ENCODE assay signal across 24 cellular contexts in genomic region chr9:77810637-77811119, GRCh38.
"Had no signal": no experiment of that assay in that cellular context is flagged by ENCODE, and none has a peak within 500 bp of the region (broad histone marks: within the 10 kb centered on the region; RNA-seq: fewer than 3 reads in every experiment).

No MANE protein-coding gene starts in this region.

- H3K4me1 ChIP-seq: gastroesophageal sphincter, testis had no signal

- ATAC-seq: gastroesophageal sphincter; left cardiac atrium; left ventricle myocardium superior; psoas muscle; right lobe of liver; stimulated activated memory B cell treated with anti-CD40 and anti-IgM and Interleukin-4, amounts not matched to agents 10 μg/mL and 1 μg/mL and 100 μg/mL, for 72 hours; upper lobe of right lung had no signal

- H3K36me3 ChIP-seq: right lobe of liver, vagina had no signal

- H3K4me3 ChIP-seq: esophagus squamous epithelium, gastroesophageal sphincter, lung, psoas muscle, right lobe of liver, testis, tibial nerve, upper lobe of right lung, vagina had no signal

- FAIRE-seq: keratinocyte had no signal

- H3K9me3 ChIP-seq: esophagus squamous epithelium, gastroesophageal sphincter, psoas muscle, right lobe of liver, testis, tibial nerve, upper lobe of right lung, vagina had no signal

- H3K27ac ChIP-seq: esophagus squamous epithelium, gastroesophageal sphincter, psoas muscle, right lobe of liver, testis, tibial nerve, upper lobe of right lung, vagina had no signal

- DNase-seq: esophagus squamous epithelium; foreskin fibroblast; glutamatergic neuron; immature natural killer cell; left cardiac atrium; left ventricle myocardium superior; mesenchymal stem cell; midbrain; naive B cell; nephron progenitor cell; psoas muscle; retina; right lobe of liver; stimulated activated CD4-positive, alpha-beta T cell treated with anti-CD3 and anti-CD28 coated beads, Interleukin-15, amount 100 ng/mL, for 24 hours; stimulated activated CD4-positive, alpha-beta T cell treated with anti-CD3 and anti-CD28 coated beads, Interleukin-1b, Interleukin-23, amount 100 ng/mL, for 48 hours; stimulated activated CD4-positive, alpha-beta T cell treated with anti-CD3 and anti-CD28 coated beads, Interleukin-4, amount 100 ng/mL, for 24 hours; testis; upper lobe of right lung had no signal

- H3K27me3 ChIP-seq: esophagus squamous epithelium, gastroesophageal sphincter, right lobe of liver, testis, tibial nerve, upper lobe of right lung, vagina had no signal
